ENCODE assay signal across 2 cellular contexts in genomic region chr19:23134211-23134610, GRCh38. TPM values are rescaled to one million over a fixed set of nuclear protein-coding genes. Genes with fewer than 3 reads are reported as not detected.
"Had no signal": no experiment of that assay in that cellular context is flagged by ENCODE, and none has a peak within 500 bp of the region (broad histone marks: within the 10 kb centered on the region; RNA-seq: fewer than 3 reads in every experiment).

No MANE protein-coding gene starts in this region.

RNA-seq across cellular contexts. Expression of gene ZNF730, which starts 17.4 kb away (rescaled TPM):
- total RNA-seq: suprapubic skin, thoracic aorta had no signal
